17 cellular contexts compared by ENCODE assay signal in the genomic region with DNA sequence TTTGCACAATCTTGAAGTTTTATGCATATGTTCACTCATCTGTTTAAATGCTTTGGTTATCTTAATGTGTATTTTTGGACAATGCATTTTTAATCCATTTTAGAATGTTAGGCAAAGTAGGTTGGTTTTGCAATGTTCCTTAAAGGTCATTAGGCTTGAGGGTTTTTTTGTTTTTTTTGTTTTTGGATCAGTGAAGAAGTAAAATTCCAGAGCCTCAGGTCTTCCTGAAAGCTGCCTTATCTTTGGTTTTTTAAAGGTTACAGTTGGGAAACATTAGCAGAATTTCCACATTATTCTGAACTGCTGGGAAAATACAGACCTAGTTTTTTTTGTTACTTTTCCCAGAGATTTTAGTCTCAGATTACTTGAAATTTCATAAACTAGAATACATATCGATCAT. TPM values are rescaled to one million over a fixed set of nuclear protein-coding genes. Genes with fewer than 3 reads are reported as not detected.
A peak's percentile ranks its signal among the peaks of the same experiment; 100 is the strongest.
DNase-seq lines count a peak whose midpoint lies in the region; ATAC-seq and TF ChIP-seq lines count a peak whose summit lies in the region.
"Had no signal": no experiment of that assay in that cellular context is flagged by ENCODE, and none has a peak within 500 bp of the region (broad histone marks: within the 10 kb centered on the region; RNA-seq: fewer than 3 reads in every experiment).

No MANE protein-coding gene starts in this region.

- H3K4me3 ChIP-seq in left ventricle myocardium inferior (no peak overlapping the region), fibroblast of lung (replicated peaks in 1 of 4; ENCODE audit: control extremely low read depth in 1 of 4, insufficient read depth in 1 of 4, low read depth in 3 of 4, low read length in 4 of 4) (no peak overlapping the region), colonic mucosa (no peak overlapping the region)
- H3K4me3 ChIP-seq: breast epithelium, esophagus squamous epithelium, upper lobe of left lung had no signal

- H3K4me1 ChIP-seq in left ventricle myocardium inferior (peaks cover 77% of the 10 kb centered on the region), fibroblast of lung (ENCODE audit: control insufficient read depth, extremely low read depth, insufficient read depth, low read length) (peaks cover 5% of the 10 kb centered on the region), colonic mucosa (no peaks in the 10 kb centered on the region)

- peak overlapping the region; percentile 7 for H3K27ac ChIP-seq in left ventricle myocardium inferior (replicated peaks)
- H3K27ac ChIP-seq in fibroblast of lung (ENCODE audit: insufficient read depth, low read length), result no peak overlapping the region
- H3K27ac ChIP-seq in colonic mucosa, result no peak overlapping the region
- H3K27ac ChIP-seq: breast epithelium, esophagus squamous epithelium had no signal

- no peaks in the 10 kb centered on the region for H3K36me3 ChIP-seq in left ventricle myocardium inferior
- H3K36me3 ChIP-seq in fibroblast of lung (ENCODE audit: control insufficient read depth, insufficient read depth, low read length), result no peaks in the 10 kb centered on the region
- H3K36me3 ChIP-seq in colonic mucosa, result no peaks in the 10 kb centered on the region
- H3K36me3 ChIP-seq: breast epithelium, esophagus squamous epithelium, upper lobe of left lung had no signal

- TF ChIP-seq CTCF in left ventricle myocardium inferior (IDR thresholded peaks at IDR 0.05; ENCODE audit: borderline replicate concordance) (no peak), fibroblast of lung (conservative IDR thresholded peaks at IDR 0.05 in 1 of 2, IDR thresholded peaks at IDR 0.05 in 1 of 2; ENCODE audit: low read depth in 1 of 2, low read length in 2 of 2) (no peak), colonic mucosa (IDR thresholded peaks at IDR 0.05) (no peak)

- in situ Hi-C loops in SK-MEL-5 (cut with HindIII; ENCODE audit: low pct_unique_long_range_greater_than_20kb, low sequenced_read_pairs), result no loop called here

- H3K27me3 ChIP-seq in left ventricle myocardium inferior (ENCODE audit: low read depth) (no peaks in the 10 kb centered on the region), fibroblast of lung (ENCODE audit: control insufficient read depth, insufficient read depth, low read length) (no peaks in the 10 kb centered on the region), colonic mucosa (no peaks in the 10 kb centered on the region)
- H3K27me3 ChIP-seq: breast epithelium, esophagus squamous epithelium, upper lobe of left lung had no signal

- H2AFZ ChIP-seq in fibroblast of lung (ENCODE audit: low read length), result no peak overlapping the region

- H4K20me1 ChIP-seq in fibroblast of lung (ENCODE audit: control insufficient read depth, extremely low read depth, insufficient read depth, low read length), result no peaks in the 10 kb centered on the region

- H3K9ac ChIP-seq in fibroblast of lung (ENCODE audit: insufficient read depth, low read length), result no peak overlapping the region
- no peak overlapping the region for H3K9ac ChIP-seq in colonic mucosa (ENCODE audit: low read depth in 2 of 2, low read length in 2 of 2)

- intact Hi-C loops in left ventricle myocardium inferior (cut with micrococcal nuclease) (no loop called here), left cardiac atrium (cut with DNase I) (no loop called here), colonic mucosa (cut with DNase I) (no loop called here)

- DNase-seq in left ventricle myocardium inferior (no peak), left cardiac atrium (no peak), SK-MEL-5 (ENCODE audit: low read depth, low spot score) (peak; percentile 29), fibroblast of lung (ENCODE audit: low read depth in 2 of 2) (peak in 1 of 2 donors; percentile 34), colonic mucosa (no peak), HUDEP-2 (lab: John Stamatoyannopoulos, UW; ENCODE audit: unreplicated experiment in 76 of 76) (no peak), SW 1271 (lab: John Stamatoyannopoulos, UW) (no peak)
- DNase-seq: esophagus squamous epithelium; head of caudate nucleus; NCI-H1105 treated with DMSO at 0.1 percent for 48 hours; NCI-H2171; NCI-H774; right cardiac atrium; stimulated activated naive CD8-positive, alpha-beta T cell treated with anti-CD3 and anti-CD28 coated beads, Interleukin-15, amount 100 ng/mL, for 72 hours; upper lobe of left lung had no signal

- ATAC-seq in left cardiac atrium, result no peak
- no peak for ATAC-seq in GM19035 (IDR thresholded peaks at IDR 0.05; ENCODE audit: unreplicated experiment)
- ATAC-seq: stimulated activated naive CD8-positive, alpha-beta T cell treated with anti-CD3 and anti-CD28 coated beads, Interleukin-15, amount 100 ng/mL, for 72 hours had no signal

- H3K9me3 ChIP-seq in left ventricle myocardium inferior (replicated peaks) (no peaks in the 10 kb centered on the region), fibroblast of lung (ENCODE audit: control insufficient read depth, insufficient read depth, low read depth, low read length) (no peaks in the 10 kb centered on the region), colonic mucosa (no peaks in the 10 kb centered on the region)
- H3K9me3 ChIP-seq: breast epithelium, esophagus squamous epithelium, upper lobe of left lung had no signal

- H3K79me2 ChIP-seq in fibroblast of lung (ENCODE audit: control insufficient read depth, insufficient read depth, low read length), result peaks cover 78% of the 10 kb centered on the region

- H3K4me2 ChIP-seq in fibroblast of lung (ENCODE audit: extremely low read depth, insufficient read depth, low read length), result peak overlapping the region; percentile 52

RNA-seq across cellular contexts. Expression of a gene that starts 12.9 kb away (rescaled TPM):
- 26.5 TPM for total RNA-seq in left ventricle myocardium inferior
- 10 to 100 TPM; 21.8 to 23.9 TPM for total RNA-seq in left cardiac atrium
- total RNA-seq in SK-MEL-5 (2014; rRNA removed; shearing (Covaris generic)), result 30.8 and 32.4 TPM in 2 replicates
- polyA plus RNA-seq in SK-MEL-5 (2015; cell fraction: cytosol; rRNA removed), result 25.1 and 31.9 TPM in 2 replicates
- 12.1 and 16.5 TPM in 2 replicates for polyA plus RNA-seq in SK-MEL-5 (2015; cell fraction: nucleus; rRNA removed)
- 41.6 and 67.4 TPM in 2 replicates for total RNA-seq in fibroblast of lung
- 38.7 and 46.3 TPM in 2 replicates for polyA plus RNA-seq in fibroblast of lung
- 39.1 and 50.9 TPM in 2 replicates for polyA plus RNA-seq in fibroblast of lung (2012)
- polyA minus RNA-seq in fibroblast of lung (ENCODE audit: low replicate concordance), result 3.7 and 23.6 TPM in 2 replicates
- total RNA-seq in colonic mucosa, result 1 to 10 TPM; 8.5 to 9.1 TPM
